In genomic region chr9:114777841-114778240, GRCh38 we compare ENCODE assay signal across 11 cellular contexts. TPM values are rescaled to one million over a fixed set of nuclear protein-coding genes. Genes with fewer than 3 reads are reported as not detected.
A peak's percentile ranks its signal among the peaks of the same experiment; 100 is the strongest.
DNase-seq lines count a peak whose midpoint lies in the region; ATAC-seq, FAIRE-seq and TF ChIP-seq lines count a peak whose summit lies in the region.
"Had no signal": no experiment of that assay in that cellular context is flagged by ENCODE, and none has a peak within 500 bp of the region (broad histone marks: within the 10 kb centered on the region; RNA-seq: fewer than 3 reads in every experiment).

No MANE protein-coding gene starts in this region.

- H3K4me2 ChIP-seq in endothelial cell of umbilical vein (ENCODE audit: insufficient read depth, low read length): no peak overlapping the region

- H3K27me3 ChIP-seq in endothelial cell of umbilical vein (ENCODE audit: control insufficient read depth in 2 of 2, insufficient read depth in 2 of 2, low read length in 2 of 2): no peaks in the 10 kb centered on the region
- H3K27me3 ChIP-seq: tibial artery had no signal

- no peaks in the 10 kb centered on the region for H4K20me1 ChIP-seq in endothelial cell of umbilical vein (replicated peaks; ENCODE audit: control insufficient read depth, extremely low read depth, insufficient read depth, low read length)

- no TSS peak for BruUV-seq in endothelial cell of umbilical vein (replicated peaks; lab: Mats Ljungman, UMichigan)

- no peak overlapping the region for H3K27ac ChIP-seq in endothelial cell of umbilical vein (ENCODE audit: insufficient read depth, low read depth, low read length)
- H3K27ac ChIP-seq: cardiac muscle cell, tibial artery had no signal

- H3K9ac ChIP-seq in endothelial cell of umbilical vein (replicated peaks; ENCODE audit: extremely low read depth, insufficient read depth, low read length): no peak overlapping the region

- no peaks in the 10 kb centered on the region for H3K79me2 ChIP-seq in endothelial cell of umbilical vein (ENCODE audit: control insufficient read depth, insufficient read depth, low read length)

- no peak for TF ChIP-seq POLR2A in endothelial cell of umbilical vein (IDR thresholded peaks at IDR 0.05; ENCODE audit: low read depth, low read length)

- intact Hi-C loops in endothelial cell of umbilical vein (cut with micrococcal nuclease): loop anchor here (5.0 kb wide), 1 partner anchor 49 kb away; no protein-coding TSS in a partner anchor
- intact Hi-C loops in sciatic nerve (cut with DNase I): no loop called here

- H3K4me1 ChIP-seq in endothelial cell of umbilical vein (ENCODE audit: control insufficient read depth, extremely low read depth, insufficient read depth, low read length): peaks cover 31% of the 10 kb centered on the region

- no peak overlapping the region for H3K4me3 ChIP-seq in endothelial cell of umbilical vein (replicated peaks in 1 of 3; ENCODE audit: insufficient read depth in 1 of 3, low read depth in 1 of 3, low read length in 3 of 3)
- H3K4me3 ChIP-seq: cardiac muscle cell, tibial artery had no signal

- dilution Hi-C loops in endothelial cell of umbilical vein (cut with MboI; ENCODE audit: extremely low pct_ligation_motif_present, low sequenced_read_pairs): no loop called here

- peak overlapping the region; percentile 10 for H2AFZ ChIP-seq in endothelial cell of umbilical vein (ENCODE audit: low read depth, low read length)

- DNase-seq in LHCN-M2 (ENCODE audit: low read depth) (peak; percentile 61), endothelial cell of umbilical vein (ENCODE audit: low read depth, low spot score) (peak; percentile 60), sciatic nerve (ENCODE audit: low spot score) (no peak), HCEC 1CT (no peak), A172 (ENCODE audit: low spot score) (no peak)
- DNase-seq in activated CD8-positive, alpha-beta memory T cell treated with anti-CD3 and anti-CD28 coated beads, Interleukin-2, amount 50 U/mL, for 4 hours: peak; percentile 37
- DNase-seq in stimulated activated CD4-positive, alpha-beta T cell treated with anti-CD3 and anti-CD28 coated beads, TNF-alpha, amount 100 ng/mL, for 4 hours (ENCODE audit: low read depth in 3 of 3): peak in 2 of 3 experiments; percentile 22 to 23
- DNase-seq: NCI-H345, tibial artery had no signal

- CTCF ChIA-PET in endothelial cell of umbilical vein (lab: Charles Lee): interaction anchor here (1.1 to 3.0 kb wide), 2 partner anchors 27 to 130 kb away, joined by 3 to 15 read pairs; no protein-coding TSS in a partner anchor

- POLR2A ChIA-PET in endothelial cell of umbilical vein (lab: Charles Lee): no interaction called here

- ATAC-seq in GM21723 (IDR thresholded peaks at IDR 0.05; ENCODE audit: unreplicated experiment): no peak
- ATAC-seq in sciatic nerve: no peak

- no peak for TF ChIP-seq CTCF in endothelial cell of umbilical vein (IDR thresholded peaks at IDR 0.05; ENCODE audit: extremely low read depth in 1 of 2, insufficient read depth in 1 of 2, low read depth in 1 of 2, low read length in 2 of 2)

- H3K9me3 ChIP-seq in endothelial cell of umbilical vein (replicated peaks; ENCODE audit: control insufficient read depth, insufficient read depth, low read length): no peaks in the 10 kb centered on the region
- H3K9me3 ChIP-seq: tibial artery had no signal

- H3K9me1 ChIP-seq in endothelial cell of umbilical vein (replicated peaks; ENCODE audit: control insufficient read depth, extremely low read depth, insufficient read depth, low read length): no peaks in the 10 kb centered on the region

- H3K36me3 ChIP-seq in endothelial cell of umbilical vein (ENCODE audit: control insufficient read depth in 2 of 2, extremely low read depth in 1 of 2, insufficient read depth in 2 of 2, low read length in 2 of 2): no peaks in the 10 kb centered on the region
- H3K36me3 ChIP-seq: cardiac muscle cell, tibial artery had no signal

- FAIRE-seq in endothelial cell of umbilical vein (lab: Jason Lieb, UNC): no peak

TF ChIP-seq in endothelial cell of umbilical vein, 7 proteins besides CTCF, POLR2A, EP300 and RAD21:
- TF ChIP-seq EZH2 (IDR thresholded peaks at IDR 0.05; ENCODE audit: borderline replicate concordance, low read depth, low read length, severe bottlenecking) (no peak), POLR2AphosphoS5 (IDR thresholded peaks at IDR 0.05; ENCODE audit: insufficient read depth, low read depth, low read length) (no peak), FOS (IDR thresholded peaks at IDR 0.05; ENCODE audit: borderline replicate concordance, insufficient read depth, low read length) (no peak), JUN (IDR thresholded peaks at IDR 0.05; ENCODE audit: borderline replicate concordance, insufficient read depth, insufficient read length, low read depth) (no peak), MYC (IDR thresholded peaks at IDR 0.05; ENCODE audit: low read depth, low read length) (no peak), MAX (IDR thresholded peaks at IDR 0.05; ENCODE audit: insufficient read depth, insufficient read length) (no peak), GATA2 (IDR thresholded peaks at IDR 0.05; ENCODE audit: insufficient read depth, insufficient read length, low read depth, low read length) (no peak)

RNA-seq across cellular contexts. Expression of gene TNFSF15, which starts 28.0 kb away (rescaled TPM):
- total RNA-seq in LHCN-M2 (2014; rRNA removed) (0.06 and 0.13 TPM in 2 replicates), endothelial cell of umbilical vein (13.6 and 14.3 TPM in 2 replicates), sciatic nerve (11.9 TPM)
- 0.13 TPM for polyA plus RNA-seq in LHCN-M2 (2012)
- polyA plus RNA-seq in endothelial cell of umbilical vein: 7.3 and 8.4 TPM in 2 replicates
- 6.1 and 7.4 TPM in 2 replicates for polyA plus RNA-seq in endothelial cell of umbilical vein (2011; cell fraction: cytosol; rRNA removed)
- 19.5 and 23.9 TPM in 2 replicates for polyA plus RNA-seq in endothelial cell of umbilical vein (2011; cell fraction: nucleus; rRNA removed)
- polyA plus RNA-seq in endothelial cell of umbilical vein (2012): 25.3 and 36.9 TPM in 2 replicates
- polyA minus RNA-seq in endothelial cell of umbilical vein: 16.4 and 19.0 TPM in 2 replicates
- not detected for polyA minus RNA-seq in endothelial cell of umbilical vein (2011; cell fraction: cytosol; rRNA and poly(A)+ RNA removed)
- polyA minus RNA-seq in endothelial cell of umbilical vein (2011; cell fraction: nucleus; rRNA and poly(A)+ RNA removed): 20.4 and 25.1 TPM in 2 replicates
- 0.12 and 0.14 TPM in 2 replicates for total RNA-seq in A172 (2014; rRNA removed; shearing (Covaris generic))
- total RNA-seq: cardiac muscle cell had no signal
- polyA plus RNA-seq: cardiac muscle cell had no signal

Comparison
In these comparisons a context has a peak if more than half of its experiments do, and no peak if none do; other contexts are left out.
1. DNase-seq: peak in LHCN-M2 (single experiment), activated CD8-positive, alpha-beta memory T cell treated with anti-CD3 and anti-CD28 coated beads, Interleukin-2, amount 50 U/mL, for 4 hours (single experiment), endothelial cell of umbilical vein (single experiment) and stimulated activated CD4-positive, alpha-beta T cell treated with anti-CD3 and anti-CD28 coated beads, TNF-alpha, amount 100 ng/mL, for 4 hours (2 of 3); none in sciatic nerve (single experiment), HCEC 1CT (single experiment) and A172 (single experiment).
2. RNA of gene TNFSF15, which starts 28.0 kb away (total RNA-seq): 13.6 to 14.3 TPM in endothelial cell of umbilical vein and 11.9 TPM in sciatic nerve (single experiment); 0.12 to 0.14 TPM in A172 and 0.06 to 0.13 TPM in LHCN-M2; every median in the first group is over 10 times any median in the second.